ENCODE assay signal across 7 cellular contexts in genomic region chr14:54565236-54566151, GRCh38. TPM values are rescaled to one million over a fixed set of nuclear protein-coding genes. Genes with fewer than 3 reads are reported as not detected.
A peak's percentile ranks its signal among the peaks of the same experiment; 100 is the strongest.
DNase-seq lines count a peak whose midpoint lies in the region; ATAC-seq and TF ChIP-seq lines count a peak whose summit lies in the region.

No MANE protein-coding gene starts in this region.

- peaks cover 29 to 34% (median 30%) of the 10 kb centered on the region in 3 donors for H3K4me1 ChIP-seq in skeletal muscle tissue (ENCODE audit: control insufficient read depth in 3 of 3, insufficient read depth in 3 of 3, low read length in 3 of 3)

- peak overlapping the region; percentile 93 to 99 (median 98) for H3K9ac ChIP-seq in skeletal muscle tissue (ENCODE audit: low read depth in 1 of 3, low read length in 3 of 3)

- TF ChIP-seq CTCF in VCaP (conservative IDR thresholded peaks at IDR 0.05), result peak; percentile 25; the same call in 1 of the 2 replicates

- peak; percentile 52 for ATAC-seq in GM18502 (IDR thresholded peaks at IDR 0.05; ENCODE audit: poor library complexity, unreplicated experiment)
- peak; percentile 58 for ATAC-seq in HG02642 (IDR thresholded peaks at IDR 0.05; ENCODE audit: poor library complexity, unreplicated experiment)

- DNase-seq in NCI-H146 (lab: John Stamatoyannopoulos, UW) (peak; percentile 86), T47D (ENCODE audit: low read depth in 1 of 2, low spot score in 1 of 2) (peak; percentile 95 to 97), iPS-NIHi11 (ENCODE audit: low spot score) (peak; percentile 82)

- H3K4me3 ChIP-seq in skeletal muscle tissue (ENCODE audit: low read length in 3 of 3), result peak overlapping the region; percentile 70 to 87 (median 82)

- in situ Hi-C loops in T47D (cut with HindIII; ENCODE audit: low pct_unique_long_range_greater_than_20kb, low sequenced_read_pairs), result no loop called here

- H3K27me3 ChIP-seq in skeletal muscle tissue (ENCODE audit: control insufficient read depth in 3 of 3, insufficient read depth in 3 of 3, low read length in 3 of 3), result no peaks in the 10 kb centered on the region

- no peaks in the 10 kb centered on the region for H3K9me3 ChIP-seq in skeletal muscle tissue (ENCODE audit: control insufficient read depth in 3 of 3, low read length in 3 of 3)

- peak overlapping the region; percentile 92 for H3K27ac ChIP-seq in VCaP
- peak overlapping the region; percentile 100 for H3K27ac ChIP-seq in skeletal muscle tissue (ENCODE audit: low read depth, low read length)

- H3K36me3 ChIP-seq in skeletal muscle tissue (ENCODE audit: control insufficient read depth in 3 of 3, insufficient read depth in 3 of 3, low read length in 3 of 3), result peaks cover 0 to 3% (median 0%) of the 10 kb centered on the region in 3 donors

RNA-seq across cellular contexts. Expression of gene SAMD4A, which starts 1.4 kb away (rescaled TPM):
- 52.2 TPM for total RNA-seq in skeletal muscle tissue

RNA-seq across cellular contexts. Expression of gene CGRRF1, which starts 55.8 kb away (rescaled TPM):
- total RNA-seq in skeletal muscle tissue, result 20.4 TPM

Comparison
In these comparisons a context has a peak if more than half of its experiments do, and no peak if none do; other contexts are left out.
1. Peak in every context shown above with its lines: DNase-seq, ATAC-seq, H3K4me3 ChIP-seq and H3K27ac ChIP-seq.